In genomic region chr10:24762161-24762924, GRCh38 we compare ENCODE assay signal across 16 cellular contexts. TPM values are rescaled to one million over a fixed set of nuclear protein-coding genes. Genes with fewer than 3 reads are reported as not detected.
A peak's percentile ranks its signal among the peaks of the same experiment; 100 is the strongest.
DNase-seq lines count a peak whose midpoint lies in the region; ATAC-seq and TF ChIP-seq lines count a peak whose summit lies in the region.
"Had no signal": no experiment of that assay in that cellular context is flagged by ENCODE, and none has a peak within 500 bp of the region (broad histone marks: within the 10 kb centered on the region; RNA-seq: fewer than 3 reads in every experiment).

No MANE protein-coding gene starts in this region.

- H3K36me3 ChIP-seq in BLaER1 treated with 17β-estradiol and CSF1 and Interleukin-3, amounts not matched to agents 10 nM and 100 nM, result peaks cover 0 to 6% (median 0%) of the 10 kb centered on the region in 11 experiments; a peak in 3 of 22 replicates
- H3K36me3 ChIP-seq in KOPT-K1 (ENCODE audit: insufficient read depth, low read length) (no peaks in the 10 kb centered on the region), mesodermal cell (ENCODE audit: control insufficient read depth, insufficient read depth, low read length) (no peaks in the 10 kb centered on the region)
- H3K36me3 ChIP-seq: BE2C had no signal

- H3K9me3 Mint-ChIP-seq in activated T-cell treated with anti-CD3 and anti-CD28 coated beads, Interleukin-2, amount 50 U/mL, for 24 hours, result peaks cover 9% of the 10 kb centered on the region

- no peak for ATAC-seq in GM18520 (IDR thresholded peaks at IDR 0.05; ENCODE audit: unreplicated experiment)
- ATAC-seq: stimulated activated naive B cell treated with anti-CD40 and anti-IgM and Interleukin-4, amounts not matched to agents 10 μg/mL and 1 μg/mL and 100 μg/mL, for 72 hours had no signal

- H3K9ac ChIP-seq in BLaER1 treated with 17β-estradiol and CSF1 and Interleukin-3, amounts not matched to agents 10 nM and 100 nM, result peak overlapping the region in 4 of 11 experiments; percentile 8 to 50 (median 36); a peak in 4 of 22 replicates

- peaks cover 2% of the 10 kb centered on the region for H3K36me3 Mint-ChIP-seq in activated T-cell treated with anti-CD3 and anti-CD28 coated beads, Interleukin-2, amount 50 U/mL, for 24 hours (ENCODE audit: low read depth)
- H3K36me3 Mint-ChIP-seq: stimulated activated naive B cell treated with anti-CD40 and anti-IgM and Interleukin-4, amounts not matched to agents 10 μg/mL and 1 μg/mL and 100 μg/mL, for 72 hours had no signal

- no peak overlapping the region; a peak in 2 of 20 replicates for H3K4me3 ChIP-seq in BLaER1 treated with 17β-estradiol and CSF1 and Interleukin-3, amounts not matched to agents 10 nM and 100 nM
- H3K4me3 ChIP-seq in cardiac fibroblast (replicated peaks in 1 of 2; ENCODE audit: low read depth in 2 of 2, low read length in 2 of 2) (no peak overlapping the region), mesodermal cell (ENCODE audit: extremely low read depth, insufficient read depth, low read length, poor library complexity, severe bottlenecking) (no peak overlapping the region)

- no peak overlapping the region for H3K4me3 Mint-ChIP-seq in activated T-cell treated with anti-CD3 and anti-CD28 coated beads, Interleukin-2, amount 50 U/mL, for 24 hours
- H3K4me3 Mint-ChIP-seq: activated T-helper 1 cell treated with anti-CD3 and anti-CD28 coated beads, Interleukin-12 subunit alpha, Interleukin-12 subunit beta, Interleukin-2, Interleukin-4 antibody, amounts not matched to agents 30 ng/mL and 10 ng/mL and 1 ng/mL, durations not matched to agents 14 hours and 24 hours and 36 hours; neural crest cell; stimulated activated naive B cell treated with anti-CD40 and anti-IgM and Interleukin-4, amounts not matched to agents 10 μg/mL and 1 μg/mL and 100 μg/mL, for 72 hours had no signal

- H3K27me3 ChIP-seq in BLaER1 treated with 17β-estradiol and CSF1 and Interleukin-3, amounts not matched to agents 10 nM and 100 nM, result no peaks in the 10 kb centered on the region
- H3K27me3 ChIP-seq: BE2C had no signal

- H3K4me1 Mint-ChIP-seq in activated T-cell treated with anti-CD3 and anti-CD28 coated beads, Interleukin-2, amount 50 U/mL, for 24 hours (ENCODE audit: low read depth), result peaks cover 5% of the 10 kb centered on the region
- H3K4me1 Mint-ChIP-seq: stimulated activated naive B cell treated with anti-CD40 and anti-IgM and Interleukin-4, amounts not matched to agents 10 μg/mL and 1 μg/mL and 100 μg/mL, for 72 hours had no signal

- no peak for TF ChIP-seq CTCF in cardiac fibroblast (IDR thresholded peaks at IDR 0.05; ENCODE audit: low read depth, low read length)

- DNase-seq in cardiac fibroblast (ENCODE audit: low read depth in 2 of 2) (peak; percentile 58 to 68), globus pallidus (ENCODE audit: low spot score) (no peak)
- no peak for DNase-seq in activated T-cell treated with anti-CD3 and anti-CD28 coated beads, Interleukin-2, amount 50 U/mL, for 24 hours
- no peak for DNase-seq in activated CD4-positive, alpha-beta T cell treated with anti-CD3 and anti-CD28 coated beads, Interleukin-2, amount 50 U/mL, for 1 hour
- DNase-seq: activated CD4-positive, alpha-beta T cell treated with anti-CD3 and anti-CD28 coated beads for 1 hour; BE2C; NCI-H1092 treated with DMSO at 0.1 percent for 48 hours; NCI-H69; stimulated activated CD4-positive, alpha-beta T cell treated with anti-CD3 and anti-CD28 coated beads, Interleukin-2, amount 100 ng/mL, for 48 hours; stimulated activated naive B cell treated with anti-CD40 and anti-IgM and Interleukin-4, amounts not matched to agents 10 μg/mL and 1 μg/mL and 100 μg/mL, for 72 hours had no signal

- no peak overlapping the region for H3K27ac Mint-ChIP-seq in activated T-cell treated with anti-CD3 and anti-CD28 coated beads, Interleukin-2, amount 50 U/mL, for 24 hours
- H3K27ac Mint-ChIP-seq: activated T-helper 1 cell treated with anti-CD3 and anti-CD28 coated beads, Interleukin-12 subunit alpha, Interleukin-12 subunit beta, Interleukin-2, Interleukin-4 antibody, amounts not matched to agents 30 ng/mL and 10 ng/mL and 1 ng/mL, durations not matched to agents 14 hours and 24 hours and 36 hours; stimulated activated naive B cell treated with anti-CD40 and anti-IgM and Interleukin-4, amounts not matched to agents 10 μg/mL and 1 μg/mL and 100 μg/mL, for 72 hours had no signal

- H4K20me1 ChIP-seq in BLaER1 treated with 17β-estradiol and CSF1 and Interleukin-3, amounts not matched to agents 10 nM and 100 nM, result no peaks in the 10 kb centered on the region

- no peaks in the 10 kb centered on the region for H3K27me3 Mint-ChIP-seq in activated T-cell treated with anti-CD3 and anti-CD28 coated beads, Interleukin-2, amount 50 U/mL, for 24 hours

- H3K27ac ChIP-seq in BLaER1 treated with 17β-estradiol and CSF1 and Interleukin-3, amounts not matched to agents 10 nM and 100 nM, result peak overlapping the region in 8 of 11 experiments; percentile 23 to 75 (median 60); a peak in 14 of 22 replicates
- peak overlapping the region; percentile 93 for H3K27ac ChIP-seq in KOPT-K1 (ENCODE audit: low read depth, low read length, poor library complexity, severe bottlenecking)
- peak overlapping the region; percentile 76 for H3K27ac ChIP-seq in mesodermal cell (ENCODE audit: low read depth, low read length, severe bottlenecking)

- H3K4me2 ChIP-seq in BLaER1 treated with 17β-estradiol and CSF1 and Interleukin-3, amounts not matched to agents 10 nM and 100 nM, result peak overlapping the region; percentile 31 to 77 (median 60)

- peaks cover 9 to 22% (median 18%) of the 10 kb centered on the region in 10 experiments for H3K4me1 ChIP-seq in BLaER1 treated with 17β-estradiol and CSF1 and Interleukin-3, amounts not matched to agents 10 nM and 100 nM
- H3K4me1 ChIP-seq in mesodermal cell (ENCODE audit: control insufficient read depth, insufficient read depth, low read length, poor library complexity, severe bottlenecking), result peaks cover 10% of the 10 kb centered on the region
- H3K4me1 ChIP-seq: BE2C had no signal

- peaks cover 42 to 66% (median 56%) of the 10 kb centered on the region in 11 experiments for H3K9me3 ChIP-seq in BLaER1 treated with 17β-estradiol and CSF1 and Interleukin-3, amounts not matched to agents 10 nM and 100 nM (replicated peaks in 1 of 11)
- H3K9me3 ChIP-seq in KOPT-K1 (ENCODE audit: insufficient read depth, low read length, poor library complexity, severe bottlenecking) (peaks cover 48% of the 10 kb centered on the region), mesodermal cell (ENCODE audit: control insufficient read depth, low read length) (peaks cover 9% of the 10 kb centered on the region)
- H3K9me3 ChIP-seq: BE2C had no signal

- WGBS in mesodermal cell (ENCODE audit: insufficient coverage in 2 of 2), 2 experiments, result 92 to 93% methylated on average over 2 to 3 of the region's 8 CpGs

RNA-seq across cellular contexts. Expression of gene ARHGAP21, which starts 38.7 kb away (rescaled TPM):
- 47.6 TPM for polyA plus RNA-seq in mesodermal cell (2013, experiment 1 of 2)
- polyA plus RNA-seq in mesodermal cell (2013, experiment 2 of 2), result 45.8 TPM

Comparison
In these comparisons a context has a peak if more than half of its experiments do, and no peak if none do; other contexts are left out.
1. DNase-seq: peak in cardiac fibroblast (2 of 2); none in activated T-cell treated with anti-CD3 and anti-CD28 coated beads, Interleukin-2, amount 50 U/mL, for 24 hours (single experiment), globus pallidus (single experiment) and activated CD4-positive, alpha-beta T cell treated with anti-CD3 and anti-CD28 coated beads, Interleukin-2, amount 50 U/mL, for 1 hour (single experiment).
2. Peak in every context shown above with its lines, with median percentiles within 50 percentile points of each other: H3K27ac ChIP-seq.